14 cellular contexts compared by ENCODE assay signal in the genomic region with DNA sequence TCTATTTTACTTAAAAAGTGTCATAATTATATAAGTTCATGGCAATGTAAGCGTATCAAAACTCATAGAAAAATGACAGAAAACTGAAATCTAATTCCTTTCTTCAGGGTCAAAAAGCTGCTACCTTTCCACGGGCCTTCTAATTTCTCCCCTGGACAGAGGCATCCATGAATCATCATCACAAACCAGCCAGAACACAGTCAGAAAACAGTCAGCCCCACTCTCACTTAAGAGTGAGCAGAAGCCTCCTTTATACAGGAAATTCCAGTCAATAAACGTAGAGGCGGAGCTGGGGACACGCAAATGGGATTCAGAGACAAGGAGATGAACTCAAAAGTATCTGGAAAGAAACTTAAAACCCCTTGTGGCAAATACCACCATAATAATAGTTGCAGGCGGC. TPM values are rescaled to one million over a fixed set of nuclear protein-coding genes. Genes with fewer than 3 reads are reported as not detected.
DNase-seq lines count a peak whose midpoint lies in the region; ATAC-seq and TF ChIP-seq lines count a peak whose summit lies in the region.
"Had no signal": no experiment of that assay in that cellular context is flagged by ENCODE, and none has a peak within 500 bp of the region (broad histone marks: within the 10 kb centered on the region; RNA-seq: fewer than 3 reads in every experiment).

No MANE protein-coding gene starts in this region.

- H3K18ac ChIP-seq in mesenchymal stem cell (ENCODE audit: low read depth in 1 of 2, low read length in 2 of 2), result no peak overlapping the region

- H3K23ac ChIP-seq in mesenchymal stem cell (ENCODE audit: low read length in 2 of 2), result no peak overlapping the region

- no peak overlapping the region for H3K4me3 Mint-ChIP-seq in CD14-positive monocyte
- H3K4me3 Mint-ChIP-seq: activated naive CD8-positive, alpha-beta T cell; immature natural killer cell had no signal

- no peak overlapping the region for H4K8ac ChIP-seq in mesenchymal stem cell (ENCODE audit: low read length)

- H3K9ac ChIP-seq in mesenchymal stem cell (ENCODE audit: low read length), result no peak overlapping the region

- no peak for ATAC-seq in activated CD4-positive, CD25-positive, alpha-beta regulatory T cell treated with anti-CD3 and anti-CD28 coated beads, Interleukin-2, amount 50 U/mL, for 24 hours

- H2AK5ac ChIP-seq in mesenchymal stem cell (ENCODE audit: low read length, severe bottlenecking), result no peak overlapping the region

- no peak for TF ChIP-seq CTCF in choroid plexus epithelial cell (conservative IDR thresholded peaks at IDR 0.05; ENCODE audit: low read depth, low read length)
- no peak for TF ChIP-seq CTCF in CD14-positive monocyte (IDR thresholded peaks at IDR 0.05)

- no peaks in the 10 kb centered on the region for H3K4me1 ChIP-seq in mesenchymal stem cell (ENCODE audit: control insufficient read depth, insufficient read depth, low read depth, low read length)
- no peaks in the 10 kb centered on the region for H3K4me1 ChIP-seq in effector memory CD4-positive, alpha-beta T cell (ENCODE audit: control insufficient read depth, insufficient read depth, low read length, poor library complexity, severe bottlenecking)
- H3K4me1 ChIP-seq: colonic mucosa had no signal

- H3K27ac Mint-ChIP-seq in CD14-positive monocyte, result no peak overlapping the region
- H3K27ac Mint-ChIP-seq: activated naive CD8-positive, alpha-beta T cell; immature natural killer cell had no signal

- no peaks in the 10 kb centered on the region for H3K36me3 Mint-ChIP-seq in CD14-positive monocyte
- H3K36me3 Mint-ChIP-seq: activated naive CD8-positive, alpha-beta T cell; immature natural killer cell had no signal

- H4K91ac ChIP-seq in mesenchymal stem cell (ENCODE audit: low read length), result no peak overlapping the region

- H2BK5ac ChIP-seq in mesenchymal stem cell (ENCODE audit: low read depth, low read length, poor library complexity, severe bottlenecking), result no peak overlapping the region

- no peak overlapping the region for H3K4ac ChIP-seq in mesenchymal stem cell (ENCODE audit: low read depth in 1 of 2, low read length in 2 of 2)

- no peak overlapping the region for H3K4me3 ChIP-seq in choroid plexus epithelial cell (ENCODE audit: low read depth, low read length)
- no peak overlapping the region for H3K4me3 ChIP-seq in mesenchymal stem cell (ENCODE audit: insufficient read depth in 1 of 2, low read depth in 1 of 2, low read length in 2 of 2)
- no peak overlapping the region for H3K4me3 ChIP-seq in effector memory CD4-positive, alpha-beta T cell (ENCODE audit: insufficient read depth, low read depth, low read length, poor library complexity, severe bottlenecking)
- H3K4me3 ChIP-seq: colonic mucosa had no signal

- peaks cover 2 to 4% (median 3%) of the 10 kb centered on the region in 3 donors for H3K27me3 Mint-ChIP-seq in CD14-positive monocyte (ENCODE audit: low read depth in 3 of 3)

- no peaks in the 10 kb centered on the region for H3K9me3 ChIP-seq in mesenchymal stem cell (ENCODE audit: control insufficient read depth, low read length)
- no peaks in the 10 kb centered on the region for H3K9me3 ChIP-seq in effector memory CD4-positive, alpha-beta T cell (ENCODE audit: control insufficient read depth, low read length)
- H3K9me3 ChIP-seq: colonic mucosa had no signal

- H2BK15ac ChIP-seq in mesenchymal stem cell (ENCODE audit: low read depth, poor library complexity, severe bottlenecking), result no peak overlapping the region

- no peaks in the 10 kb centered on the region for H3K36me3 ChIP-seq in mesenchymal stem cell (ENCODE audit: control insufficient read depth in 1 of 2, insufficient read depth in 2 of 2, low read depth in 1 of 2, low read length in 2 of 2)
- no peaks in the 10 kb centered on the region for H3K36me3 ChIP-seq in effector memory CD4-positive, alpha-beta T cell (ENCODE audit: control insufficient read depth, insufficient read depth, low read length)
- H3K36me3 ChIP-seq: colonic mucosa had no signal

- H3K4me2 ChIP-seq in mesenchymal stem cell (ENCODE audit: low read length, poor library complexity, severe bottlenecking), result no peak overlapping the region

- no peaks in the 10 kb centered on the region for H3K79me1 ChIP-seq in mesenchymal stem cell (replicated peaks; ENCODE audit: low read length, poor library complexity, severe bottlenecking)

- 52% methylated on average over 3 of the region's 6 CpGs for WGBS in mesenchymal stem cell

- H2AFZ ChIP-seq in mesenchymal stem cell (ENCODE audit: low read depth, low read length), result peak overlapping the region; percentile 6

- no peak overlapping the region for H3K14ac ChIP-seq in mesenchymal stem cell (ENCODE audit: low read length in 2 of 2)

- H2BK12ac ChIP-seq in mesenchymal stem cell (ENCODE audit: low read length in 2 of 2), result peak overlapping the region in 1 of 2 experiments; percentile 16

- peaks cover 0 to 9% (median 0%) of the 10 kb centered on the region in 7 donors for H3K9me3 Mint-ChIP-seq in CD14-positive monocyte
- H3K9me3 Mint-ChIP-seq: immature natural killer cell had no signal

- peaks cover 0 to 9% of the 10 kb centered on the region in 2 experiments for H3K27me3 ChIP-seq in mesenchymal stem cell (ENCODE audit: control insufficient read depth in 1 of 2, insufficient read depth in 1 of 2, low read length in 2 of 2)
- no peaks in the 10 kb centered on the region for H3K27me3 ChIP-seq in effector memory CD4-positive, alpha-beta T cell (replicated peaks; ENCODE audit: control insufficient read depth, insufficient read depth, low read length, poor library complexity, severe bottlenecking)
- H3K27me3 ChIP-seq: colonic mucosa had no signal

- peak; percentile 46 for DNase-seq in AG08395 (ENCODE audit: low spot score)
- DNase-seq in M059J (ENCODE audit: low read depth), result peak; percentile 79
- DNase-seq in choroid plexus epithelial cell (ENCODE audit: low read depth), result peak; percentile 60
- DNase-seq in mesenchymal stem cell, result peak; percentile 80
- no peak for DNase-seq in CD14-positive monocyte (ENCODE audit: low spot score)
- DNase-seq in effector memory CD4-positive, alpha-beta T cell, result no peak
- no peak for DNase-seq in stimulated activated CD4-positive, alpha-beta T cell treated with anti-CD3 and anti-CD28 coated beads, Interleukin-12 subunit alpha, Interleukin-12 subunit beta, amount 100 ng/mL, for 4 hours
- DNase-seq: activated CD4-positive, CD25-positive, alpha-beta regulatory T cell; colonic mucosa; immature natural killer cell; NCI-H1092 treated with DMSO at 0.1 percent for 48 hours; NCI-H2227 treated with DMSO at 0.1 percent for 48 hours had no signal

- no peaks in the 10 kb centered on the region for H3K4me1 Mint-ChIP-seq in CD14-positive monocyte
- H3K4me1 Mint-ChIP-seq: immature natural killer cell had no signal

- H2BK120ac ChIP-seq in mesenchymal stem cell (ENCODE audit: low read depth, low read length), result no peak overlapping the region

- intact Hi-C loops in CD14-positive monocyte (cut with micrococcal nuclease), result no loop called here

- no peak overlapping the region for H3K27ac ChIP-seq in mesenchymal stem cell (ENCODE audit: low read length, poor library complexity, severe bottlenecking)
- H3K27ac ChIP-seq in effector memory CD4-positive, alpha-beta T cell (ENCODE audit: insufficient read depth, low read length, poor library complexity, severe bottlenecking), result no peak overlapping the region
- H3K27ac ChIP-seq: colonic mucosa had no signal

RNA-seq across cellular contexts. Expression of gene ABCC4, which starts 54.2 kb away (rescaled TPM):
- total RNA-seq in M059J (2014; rRNA removed; shearing (Covaris generic)), result 15.4 and 20.6 TPM in 2 replicates
- polyA plus RNA-seq in mesenchymal stem cell (2013, experiment 1 of 2), result 95.0 TPM
- 95.6 TPM for polyA plus RNA-seq in mesenchymal stem cell (2013, experiment 2 of 2)
- 1 to 10 TPM; 1.7 to 2.5 TPM for polyA plus RNA-seq in CD14-positive monocyte

Comparison
In these comparisons a context has a peak if more than half of its experiments do, and no peak if none do; other contexts are left out.
1. DNase-seq: peak in AG08395 (single experiment), M059J (single experiment), choroid plexus epithelial cell (single experiment) and mesenchymal stem cell (single experiment); none in CD14-positive monocyte (single experiment), effector memory CD4-positive, alpha-beta T cell (0 of 3) and stimulated activated CD4-positive, alpha-beta T cell treated with anti-CD3 and anti-CD28 coated beads, Interleukin-12 subunit alpha, Interleukin-12 subunit beta, amount 100 ng/mL, for 4 hours (single experiment).